Comparison of ENCODE assay signal across 1 cellular context in genomic region chr6:42510795-42511194, GRCh38.
TF ChIP-seq lines count a peak whose summit lies in the region.

No MANE protein-coding gene starts in this region.

TF ChIP-seq in GM12878, 131 proteins besides CTCF, POLR2A, EP300 and RAD21:
- no peak for TF ChIP-seq JUNB (IDR thresholded peaks at IDR 0.05)
- no peak for TF ChIP-seq HDGF (IDR thresholded peaks at IDR 0.05)
- peak; percentile 37; the same call in 1 of the 2 replicates for TF ChIP-seq SMC3 (IDR thresholded peaks at IDR 0.05; ENCODE audit: borderline replicate concordance, low read length)
